In genomic region chr15:37072181-37072580, GRCh38 we compare ENCODE assay signal across 27 cellular contexts. TPM values are rescaled to one million over a fixed set of nuclear protein-coding genes. Genes with fewer than 3 reads are reported as not detected.
"Had no signal": no experiment of that assay in that cellular context is flagged by ENCODE, and none has a peak within 500 bp of the region (broad histone marks: within the 10 kb centered on the region; RNA-seq: fewer than 3 reads in every experiment).

No MANE protein-coding gene starts in this region.

- H3K4me1 Mint-ChIP-seq: activated naive CD8-positive, alpha-beta T cell treated with anti-CD3 and anti-CD28 coated beads, Interleukin-2, amount 50 U/mL, for 24 hours; nephron; T-cell had no signal

- H3K27me3 Mint-ChIP-seq: type B pancreatic cell had no signal

- H3K27ac Mint-ChIP-seq: activated CD8-positive, alpha-beta T cell treated with anti-CD3 and anti-CD28 coated beads, Interleukin-2, amount 10 ng/mL, durations not matched to agents 7 days and 5 days; activated naive CD8-positive, alpha-beta T cell treated with anti-CD3 and anti-CD28 coated beads, Interleukin-2, amount 50 U/mL, for 24 hours; activated T-helper 1 cell treated with anti-CD3 and anti-CD28 coated beads, Interleukin-12 subunit alpha, Interleukin-12 subunit beta, Interleukin-2, Interleukin-4 antibody, amounts not matched to agents 30 ng/mL and 10 ng/mL and 1 ng/mL, durations not matched to agents 14 hours and 24 hours and 36 hours; nephron; T-cell; T-helper 2 cell treated with Interferon-gamma antibody and Interleukin-4, amounts not matched to agents 5 μg/mL and 100 μg/mL, for 36 hours; type B pancreatic cell had no signal

- ATAC-seq: activated CD8-positive, alpha-beta T cell treated with anti-CD3 and anti-CD28 coated beads, Interleukin-2, amount 10 ng/mL, durations not matched to agents 7 days and 5 days; activated naive CD8-positive, alpha-beta T cell treated with anti-CD3 and anti-CD28 coated beads, Interleukin-2, amount 50 U/mL, for 24 hours; gastrocnemius medialis; left ventricle myocardium superior; pancreas; psoas muscle; right lobe of liver; T-cell had no signal

- H3K9me3 Mint-ChIP-seq: activated naive CD8-positive, alpha-beta T cell treated with anti-CD3 and anti-CD28 coated beads, Interleukin-2, amount 50 U/mL, for 24 hours; activated T-helper 1 cell treated with anti-CD3 and anti-CD28 coated beads, Interleukin-12 subunit alpha, Interleukin-12 subunit beta, Interleukin-2, Interleukin-4 antibody, amounts not matched to agents 30 ng/mL and 10 ng/mL and 1 ng/mL, durations not matched to agents 14 hours and 24 hours and 36 hours; nephron; T-helper 2 cell treated with Interferon-gamma antibody and Interleukin-4, amounts not matched to agents 5 μg/mL and 100 μg/mL, for 36 hours; type B pancreatic cell had no signal

- H3K27me3 ChIP-seq: brain microvascular endothelial cell, pancreas, right lobe of liver had no signal

- H3K36me3 ChIP-seq: brain microvascular endothelial cell, gastrocnemius medialis, pancreas, right lobe of liver, thoracic aorta had no signal

- H3K27ac ChIP-seq: brain microvascular endothelial cell, gastrocnemius medialis, pancreas, psoas muscle, right lobe of liver, thoracic aorta had no signal

- H3K36me3 Mint-ChIP-seq: T-cell had no signal

- H3K4me1 ChIP-seq: gastrocnemius medialis, pancreas, psoas muscle, right lobe of liver had no signal

- DNase-seq: activated CD4-positive, alpha-beta T cell treated with anti-CD3 and anti-CD28 coated beads for 1 hour; activated CD4-positive, alpha-beta T cell treated with anti-CD3 and anti-CD28 coated beads, Interleukin-2, amount 50 U/mL, for 1 hour; activated CD8-positive, alpha-beta T cell treated with anti-CD3 and anti-CD28 coated beads, Interleukin-2, amount 10 ng/mL, durations not matched to agents 7 days and 5 days; activated gamma-delta T cell; activated naive CD4-positive, alpha-beta T cell treated with anti-CD3 and anti-CD28 coated beads, Interleukin-2, amount 50 U/mL, for 16 hours; activated naive CD8-positive, alpha-beta T cell treated with anti-CD3 and anti-CD28 coated beads, Interleukin-2, amount 50 U/mL, for 24 hours; anterior cingulate cortex; brain microvascular endothelial cell; central memory CD4-positive, alpha-beta T cell; dermis blood vessel endothelial cell; effector memory CD4-positive, alpha-beta T cell; gastrocnemius medialis; hippocampal formation; kidney glomerular epithelial cell; left ventricle myocardium superior; mammary epithelial cell; pancreas; psoas muscle; right lobe of liver; stimulated activated CD4-positive, alpha-beta T cell treated with anti-CD3 and anti-CD28 coated beads, Interleukin-2, amount 100 ng/mL, for 48 hours; stimulated activated naive CD4-positive, alpha-beta T cell treated with Interleukin-2 at 50 U/mL for 16 hours; T-cell had no signal

- H3K4me3 ChIP-seq: gastrocnemius medialis, pancreas, psoas muscle, right lobe of liver, thoracic aorta had no signal

- H3K9me3 ChIP-seq: gastrocnemius medialis, pancreas, psoas muscle, right lobe of liver, thoracic aorta had no signal

- H3K4me3 Mint-ChIP-seq: activated CD8-positive, alpha-beta T cell treated with anti-CD3 and anti-CD28 coated beads, Interleukin-2, amount 10 ng/mL, durations not matched to agents 7 days and 5 days; activated naive CD8-positive, alpha-beta T cell treated with anti-CD3 and anti-CD28 coated beads, Interleukin-2, amount 50 U/mL, for 24 hours; activated T-helper 1 cell treated with anti-CD3 and anti-CD28 coated beads, Interleukin-12 subunit alpha, Interleukin-12 subunit beta, Interleukin-2, Interleukin-4 antibody, amounts not matched to agents 30 ng/mL and 10 ng/mL and 1 ng/mL, durations not matched to agents 14 hours and 24 hours and 36 hours; nephron; T-cell; T-helper 2 cell treated with Interferon-gamma antibody and Interleukin-4, amounts not matched to agents 5 μg/mL and 100 μg/mL, for 36 hours; type B pancreatic cell had no signal

RNA-seq across cellular contexts. Expression of gene MEIS2, which starts 28.2 kb away (rescaled TPM):
- total RNA-seq: activated CD8-positive, alpha-beta T cell treated with anti-CD3 and anti-CD28 coated beads, Interleukin-2, amount 10 ng/mL, durations not matched to agents 7 days and 5 days; activated T-helper 1 cell treated with anti-CD3 and anti-CD28 coated beads, Interleukin-12 subunit alpha, Interleukin-12 subunit beta, Interleukin-2, Interleukin-4 antibody, amounts not matched to agents 30 ng/mL and 10 ng/mL and 1 ng/mL, durations not matched to agents 14 hours and 24 hours and 36 hours had no signal
